ENCODE assay signal across 8 cellular contexts in the genomic region with DNA sequence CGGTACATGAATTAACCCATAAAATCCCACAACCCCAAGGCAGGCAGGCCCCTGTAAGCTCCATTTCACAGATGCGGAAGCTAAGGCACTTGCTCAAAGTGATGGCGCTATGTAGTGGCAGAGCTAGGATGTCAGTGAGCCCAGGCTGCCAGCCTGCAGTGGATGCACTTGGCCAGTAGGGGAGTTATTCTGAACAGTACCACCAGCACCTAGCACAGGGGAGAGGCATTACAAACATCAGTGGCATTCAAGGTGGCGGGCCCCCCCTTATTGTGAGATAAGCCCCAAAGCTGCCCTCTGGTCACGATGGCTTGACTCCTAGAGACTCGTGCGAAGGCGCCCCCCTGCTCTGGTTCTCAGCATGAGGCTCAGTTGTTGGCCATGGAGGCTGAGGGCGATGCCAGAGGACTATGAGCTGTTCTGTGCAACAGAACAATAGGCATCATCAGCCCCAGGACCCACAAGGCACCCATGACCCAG. TPM values are rescaled to one million over a fixed set of nuclear protein-coding genes. Genes with fewer than 3 reads are reported as not detected.
DNase-seq lines count a peak whose midpoint lies in the region; TF ChIP-seq lines count a peak whose summit lies in the region.

No MANE protein-coding gene starts in this region.

- intact Hi-C loops in left ventricle myocardium inferior (cut with micrococcal nuclease), result no loop called here

- TF ChIP-seq CTCF in left ventricle myocardium inferior (IDR thresholded peaks at IDR 0.05; ENCODE audit: borderline replicate concordance), result peak; percentile 67

- H3K4me3 ChIP-seq in Jurkat, Clone E6-1 (ENCODE audit: low read length), result no peak overlapping the region
- no peak overlapping the region for H3K4me3 ChIP-seq in left ventricle myocardium inferior

- no peaks in the 10 kb centered on the region for H3K9me3 ChIP-seq in left ventricle myocardium inferior (replicated peaks)

- H3K4me1 ChIP-seq in left ventricle myocardium inferior, result peaks cover 81% of the 10 kb centered on the region

- H3K36me3 ChIP-seq in left ventricle myocardium inferior, result peaks cover 50% of the 10 kb centered on the region

- no peaks in the 10 kb centered on the region for H3K27me3 ChIP-seq in left ventricle myocardium inferior (ENCODE audit: low read depth)

- DNase-seq in NCI-H510A treated with DMSO at 0.1 percent for 48 hours (lab: John Stamatoyannopoulos, UW), result peak; percentile 17
- no peak for DNase-seq in NCI-H510A (lab: John Stamatoyannopoulos, UW)
- peak; percentile 46 for DNase-seq in Jurkat, Clone E6-1 (ENCODE audit: low read depth, low spot score)
- DNase-seq in activated T-cell treated with anti-CD3 and anti-CD28 coated beads for 24 hours (ENCODE audit: low read depth), result peak; percentile 5
- DNase-seq in left ventricle myocardium inferior, result no peak
- peak; percentile 5 to 8 for DNase-seq in stimulated activated CD4-positive, alpha-beta T cell treated with anti-CD3 and anti-CD28 coated beads, Interleukin-15, amount 100 ng/mL, for 48 hours (ENCODE audit: low read depth in 2 of 2)
- no peak for DNase-seq in NCI-H748 treated with DMSO at 0.1 percent for 48 hours (lab: John Stamatoyannopoulos, UW)
- no peak for DNase-seq in NCI-H2029 (lab: John Stamatoyannopoulos, UW)

- peak overlapping the region; percentile 95 for H3K27ac ChIP-seq in left ventricle myocardium inferior (replicated peaks)

RNA-seq across cellular contexts. Expression of a gene that starts 33.8 kb away (rescaled TPM):
- polyA plus RNA-seq in Jurkat, Clone E6-1 (2012; ENCODE audit: insufficient read depth, insufficient read length), result 52.1 TPM
- total RNA-seq in left ventricle myocardium inferior, result 46.9 TPM

RNA-seq across cellular contexts. Expression of a gene that starts 34.0 kb away (rescaled TPM):
- polyA plus RNA-seq in Jurkat, Clone E6-1 (2012; ENCODE audit: insufficient read depth, insufficient read length), result 10.2 TPM
- total RNA-seq in left ventricle myocardium inferior, result 12.0 TPM

Comparison
In these comparisons a context has a peak if more than half of its experiments do, and no peak if none do; other contexts are left out.
1. DNase-seq: peak in NCI-H510A treated with DMSO at 0.1 percent for 48 hours (single experiment), Jurkat, Clone E6-1 (single experiment), activated T-cell treated with anti-CD3 and anti-CD28 coated beads for 24 hours (single experiment) and stimulated activated CD4-positive, alpha-beta T cell treated with anti-CD3 and anti-CD28 coated beads, Interleukin-15, amount 100 ng/mL, for 48 hours (2 of 2); none in NCI-H510A (single experiment), left ventricle myocardium inferior (single experiment), NCI-H748 treated with DMSO at 0.1 percent for 48 hours (single experiment) and NCI-H2029 (single experiment).